ENCODE assay signal across 14 cellular contexts in the genomic region with DNA sequence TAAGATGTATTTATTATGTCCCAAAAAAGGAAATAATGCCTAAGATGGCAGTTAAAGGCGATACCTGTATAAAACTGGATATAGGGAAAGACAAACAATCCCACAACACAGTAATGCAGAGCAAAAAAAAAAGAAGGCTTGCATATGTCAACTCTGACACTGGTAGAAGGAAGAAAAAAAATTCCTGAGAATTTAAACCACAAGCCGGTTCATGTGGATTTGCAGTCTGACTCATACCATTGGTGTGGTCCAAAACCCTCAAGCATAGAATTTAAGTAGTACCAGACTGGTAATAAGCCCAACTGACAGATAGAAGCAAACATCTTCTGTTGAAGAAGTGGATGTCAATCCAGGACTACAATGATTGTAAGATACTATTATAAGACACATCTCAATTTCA. TPM values are rescaled to one million over a fixed set of nuclear protein-coding genes. Genes with fewer than 3 reads are reported as not detected.
DNase-seq lines count a peak whose midpoint lies in the region; ATAC-seq and TF ChIP-seq lines count a peak whose summit lies in the region.
"Had no signal": no experiment of that assay in that cellular context is flagged by ENCODE, and none has a peak within 500 bp of the region (broad histone marks: within the 10 kb centered on the region; RNA-seq: fewer than 3 reads in every experiment).

No MANE protein-coding gene starts in this region.

- peaks cover 11% of the 10 kb centered on the region for H3K4me1 ChIP-seq in foreskin keratinocyte
- H3K4me1 ChIP-seq: tibial nerve had no signal

- DNase-seq in A172 (ENCODE audit: low spot score): peak; percentile 80
- DNase-seq in HFF-Myc (ENCODE audit: extremely low read depth, low read depth): peak; percentile 73
- peak; percentile 94 for DNase-seq in amniotic epithelial cell (ENCODE audit: low read depth)
- DNase-seq in foreskin keratinocyte: peak; percentile 60 to 79
- DNase-seq in NCI-H2107 treated with DMSO at 0.1 percent for 48 hours (lab: John Stamatoyannopoulos, UW; ENCODE audit: unreplicated experiment): no peak
- no peak for DNase-seq in NCI-H2081 treated with DMSO at 0.1 percent for 48 hours (lab: John Stamatoyannopoulos, UW)
- DNase-seq in NCI-H1105 treated with DMSO at 0.1 percent for 48 hours (lab: John Stamatoyannopoulos, UW): no peak
- DNase-seq: adrenal gland, WERI-Rb-1 had no signal

- peak; percentile 90 for ATAC-seq in foreskin keratinocyte
- no peak for ATAC-seq in activated CD4-positive, CD25-positive, alpha-beta regulatory T cell treated with anti-CD3 and anti-CD28 coated beads, Interleukin-2, amount 50 U/mL, for 24 hours
- ATAC-seq: A549 had no signal

- H3K27ac ChIP-seq in foreskin keratinocyte: no peak overlapping the region
- H3K27ac ChIP-seq: A549, adrenal gland, skin epidermis, tibial nerve, WERI-Rb-1 had no signal

- no peak overlapping the region for H3K4me3 ChIP-seq in HFF-Myc (replicated peaks; ENCODE audit: low read depth, low read length)
- H3K4me3 ChIP-seq: A549, skin epidermis, tibial nerve had no signal

- no peaks in the 10 kb centered on the region for H3K27me3 ChIP-seq in foreskin keratinocyte
- H3K27me3 ChIP-seq: adrenal gland, tibial nerve had no signal

- no peak for TF ChIP-seq CTCF in HFF-Myc (IDR thresholded peaks at IDR 0.05; ENCODE audit: low read depth, low read length, missing control alignments)
- TF ChIP-seq CTCF in foreskin keratinocyte (conservative IDR thresholded peaks at IDR 0.05): no peak

RNA-seq across cellular contexts. Expression of a gene that starts 7.2 kb away (rescaled TPM):
- 0.38 TPM in 1 of 2 replicates, not detected in the other for total RNA-seq in A172 (2014; rRNA removed; shearing (Covaris generic))
- 0.07 TPM in 1 of 2 replicates, not detected in the other for total RNA-seq in foreskin keratinocyte
- polyA plus RNA-seq in foreskin keratinocyte: 0.03 and 0.04 TPM in 2 replicates
- total RNA-seq: NCI-H460 had no signal

RNA-seq across cellular contexts. Expression of a gene that starts 7.3 kb away (rescaled TPM):
- total RNA-seq in A172 (2014; rRNA removed; shearing (Covaris generic)): 35.6 and 36.7 TPM in 2 replicates
- 8.0 and 10.2 TPM in 2 replicates for total RNA-seq in foreskin keratinocyte
- polyA plus RNA-seq in foreskin keratinocyte: 9.0 and 9.1 TPM in 2 replicates

Comparison
In these comparisons a context has a peak if more than half of its experiments do, and no peak if none do; other contexts are left out.
1. DNase-seq: peak in A172 (single experiment), HFF-Myc (single experiment), amniotic epithelial cell (single experiment) and foreskin keratinocyte (2 of 2); none in NCI-H2107 treated with DMSO at 0.1 percent for 48 hours (single experiment), NCI-H2081 treated with DMSO at 0.1 percent for 48 hours (single experiment) and NCI-H1105 treated with DMSO at 0.1 percent for 48 hours (single experiment).